ENCODE assay signal across 11 cellular contexts in genomic region chr3:176214758-176215157, GRCh38.
"Had no signal": no experiment of that assay in that cellular context is flagged by ENCODE, and none has a peak within 500 bp of the region (broad histone marks: within the 10 kb centered on the region; RNA-seq: fewer than 3 reads in every experiment).

No MANE protein-coding gene starts in this region.

- FAIRE-seq: H1, H54 had no signal

- H3K9ac ChIP-seq: GM23248 had no signal

- H3K4me2 ChIP-seq: GM23338 had no signal

- H3K4me3 ChIP-seq: GM23248, GM23338, HAP-1 had no signal

- H3K27ac Mint-ChIP-seq: GM23338, H9, HFFc6 had no signal

- DNase-seq: GM23248, GOT3, H7, H9, HCEC 1CT, HFFc6 had no signal

- H3K36me3 ChIP-seq: HAP-1 had no signal

- H3K27ac ChIP-seq: GM23248 had no signal

- H2AFZ ChIP-seq: GM23248, GM23338 had no signal

- H3K4me1 ChIP-seq: HAP-1 had no signal

- H3K4me3 Mint-ChIP-seq: GM23338, H9, HFFc6 had no signal

- H3K9me3 Mint-ChIP-seq: GM23338, H9 had no signal

- H3K9me3 ChIP-seq: HAP-1 had no signal

- ATAC-seq: GM23338, HCT116 had no signal
